Comparison of ENCODE assay signal across 8 cellular contexts in genomic region chr14:67571275-67571990, GRCh38. TPM values are rescaled to one million over a fixed set of nuclear protein-coding genes. Genes with fewer than 3 reads are reported as not detected.
DNase-seq lines count a peak whose midpoint lies in the region; ATAC-seq and TF ChIP-seq lines count a peak whose summit lies in the region.

No MANE protein-coding gene starts in this region.

- H3K9ac ChIP-seq in DND-41 (ENCODE audit: low read depth, low read length), result no peak overlapping the region

- no peak overlapping the region for H3K4me3 ChIP-seq in DND-41 (ENCODE audit: low read depth in 1 of 2, low read length in 2 of 2)

- H3K9me3 Mint-ChIP-seq in HFFc6, result no peaks in the 10 kb centered on the region

- no peaks in the 10 kb centered on the region for H3K79me2 ChIP-seq in DND-41 (ENCODE audit: insufficient read depth, low read length)

- H3K4me1 Mint-ChIP-seq in HFFc6 (ENCODE audit: low read depth), result peaks cover 7% of the 10 kb centered on the region

- no peak overlapping the region for H3K4me3 Mint-ChIP-seq in HFFc6

- H3K36me3 ChIP-seq in DND-41 (ENCODE audit: insufficient read depth, low read length), result no peaks in the 10 kb centered on the region

- peak; percentile 97 for TF ChIP-seq CTCF in DND-41 (IDR thresholded peaks at IDR 0.05; ENCODE audit: borderline replicate concordance, extremely low read depth, low read length, poor library complexity, severe bottlenecking)
- TF ChIP-seq CTCF in HFFc6 (IDR thresholded peaks at IDR 0.05), result peak; percentile 92

- no peak overlapping the region for H3K4me2 ChIP-seq in DND-41 (ENCODE audit: insufficient read depth, low read length)

- H3K27ac ChIP-seq in DND-41 (ENCODE audit: low read length), result no peak overlapping the region

- no peaks in the 10 kb centered on the region for H3K9me3 ChIP-seq in DND-41 (ENCODE audit: insufficient read depth, low read length, severe bottlenecking)

- no peaks in the 10 kb centered on the region for H3K4me1 ChIP-seq in DND-41 (ENCODE audit: insufficient read depth, low read length)

- peaks cover 7% of the 10 kb centered on the region for H3K27me3 ChIP-seq in DND-41 (ENCODE audit: insufficient read depth, low read length, poor library complexity)

- no peak overlapping the region for H2AFZ ChIP-seq in DND-41 (ENCODE audit: low read depth, low read length)

- ATAC-seq in DND-41 (ENCODE audit: insufficient read depth, low read depth), result peak; percentile 95

- H3K36me3 Mint-ChIP-seq in HFFc6 (ENCODE audit: low read depth), result no peaks in the 10 kb centered on the region

- H4K20me1 ChIP-seq in DND-41 (ENCODE audit: insufficient read depth, low read length), result no peaks in the 10 kb centered on the region; the same call in 1 of the 2 replicates

- H3K27ac Mint-ChIP-seq in HFFc6, result no peak overlapping the region

- DNase-seq in DND-41 (peak; percentile 70), HFFc6 (peak; percentile 41), NCI-H526 (lab: John Stamatoyannopoulos, UW) (peak; percentile 20 to 74), dermis microvascular lymphatic vessel endothelial cell (ENCODE audit: low read depth in 2 of 2) (peak; percentile 36 to 59), medulla oblongata (ENCODE audit: extremely low spot score) (peak; percentile 79), mesenteric fat pad (ENCODE audit: low spot score) (no peak)
- DNase-seq in activated CD4-positive, alpha-beta T cell treated with anti-CD3 and anti-CD28 coated beads, Interleukin-2, amount 50 U/mL, for 4 hours, result peak; percentile 62
- DNase-seq in stimulated activated CD8-positive, alpha-beta memory T cell treated with anti-CD3 and anti-CD28 coated beads, Interleukin-15, amount 100 ng/mL, for 24 hours (ENCODE audit: low read depth), result peak; percentile 8

- H3K27me3 Mint-ChIP-seq in HFFc6 (ENCODE audit: insufficient read depth), result peaks cover 31% of the 10 kb centered on the region

RNA-seq across cellular contexts. Expression of gene PIGH, which starts 28.6 kb away (rescaled TPM):
- total RNA-seq in HFFc6 (2021; fragmentation: NEBNext Ultra II Directional; extraction: Animal tissue kit (Norgen Biotek cat#: 25700)), result 1 to 10 TPM; 6.3 to 9.3 (median 7.8) TPM
- total RNA-seq in dermis microvascular lymphatic vessel endothelial cell (9.2 and 14.2 TPM in 2 replicates), mesenteric fat pad (16.9 TPM)

RNA-seq across cellular contexts. Expression of gene PLEKHH1, which starts 38.3 kb away (rescaled TPM):
- total RNA-seq in HFFc6 (2021; fragmentation: NEBNext Ultra II Directional; extraction: Animal tissue kit (Norgen Biotek cat#: 25700)), result under 1 TPM; 0.10 to 0.28 (median 0.19) TPM
- total RNA-seq in dermis microvascular lymphatic vessel endothelial cell (0.13 TPM in 2 replicates), mesenteric fat pad (6.8 TPM)

RNA-seq across cellular contexts. Expression of gene ARG2, which starts 48.3 kb away (rescaled TPM):
- 1 to 10 TPM; 1.4 to 2.2 (median 1.9) TPM for total RNA-seq in HFFc6 (2021; fragmentation: NEBNext Ultra II Directional; extraction: Animal tissue kit (Norgen Biotek cat#: 25700))
- 29.2 and 39.7 TPM in 2 replicates for total RNA-seq in dermis microvascular lymphatic vessel endothelial cell
- total RNA-seq in mesenteric fat pad, result 6.6 TPM
